In the genomic region with DNA sequence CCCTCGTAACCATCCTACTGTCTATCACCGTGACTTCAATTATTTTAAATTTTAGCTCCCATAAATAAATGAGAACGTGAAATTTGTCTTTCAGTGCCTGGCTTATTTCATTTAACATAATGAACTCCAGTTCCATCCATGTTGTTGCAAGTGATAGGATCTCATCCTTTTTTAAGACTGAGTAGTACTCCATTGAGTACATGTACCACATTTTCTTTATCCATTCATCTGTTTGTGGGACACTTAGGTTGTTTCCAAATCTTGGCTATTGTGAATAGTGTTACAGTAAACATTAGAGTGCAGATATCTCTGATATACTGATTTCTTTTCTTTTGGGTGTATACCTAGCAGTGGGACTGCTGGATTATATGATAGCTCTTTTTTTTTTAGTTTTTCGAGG, we compare ENCODE assay signal across 8 cellular contexts. TPM values are rescaled to one million over a fixed set of nuclear protein-coding genes. Genes with fewer than 3 reads are reported as not detected.
"Had no signal": no experiment of that assay in that cellular context is flagged by ENCODE, and none has a peak within 500 bp of the region (broad histone marks: within the 10 kb centered on the region; RNA-seq: fewer than 3 reads in every experiment).

No MANE protein-coding gene starts in this region.

- H3K4me3 ChIP-seq: GM23248, HAP-1 had no signal

- DNase-seq: GM23248, GOT3, H7 had no signal

- FAIRE-seq: HepG2 had no signal

- H3K27me3 Mint-ChIP-seq: IgD-negative memory B cell had no signal

- H3K27ac Mint-ChIP-seq: IgD-negative memory B cell had no signal

- H3K9me3 ChIP-seq: HAP-1 had no signal

- H3K9ac ChIP-seq: GM23248 had no signal

- H3K4me1 Mint-ChIP-seq: IgD-negative memory B cell had no signal

- H2AFZ ChIP-seq: GM23248 had no signal

- ATAC-seq: HCT116, HepG2 had no signal

- H3K27ac ChIP-seq: GM23248, HL-60 had no signal

- H3K4me1 ChIP-seq: HAP-1 had no signal

RNA-seq across cellular contexts. Expression of a gene that starts 42.8 kb away (rescaled TPM):
- total RNA-seq: HepG2 had no signal
- polyA plus RNA-seq: HepG2 had no signal
